29 cellular contexts compared by ENCODE assay signal in genomic region chr1:42096565-42096964, GRCh38. TPM values are rescaled to one million over a fixed set of nuclear protein-coding genes. Genes with fewer than 3 reads are reported as not detected.
"Had no signal": no experiment of that assay in that cellular context is flagged by ENCODE, and none has a peak within 500 bp of the region (broad histone marks: within the 10 kb centered on the region; RNA-seq: fewer than 3 reads in every experiment).

No MANE protein-coding gene starts in this region.

- H3K9me3 ChIP-seq: breast epithelium, pancreas, psoas muscle had no signal

- H3K27ac ChIP-seq: breast epithelium, heart right ventricle, pancreas, psoas muscle, suprapubic skin, tibial artery had no signal

- H3K4me1 Mint-ChIP-seq: activated CD4-positive, alpha-beta T cell treated with anti-CD3 and anti-CD28 coated beads for 36 hours; activated CD8-positive, alpha-beta memory T cell treated with anti-CD3 and anti-CD28 coated beads, Interleukin-2, amount 10 ng/mL, durations not matched to agents 7 days and 5 days; activated naive CD4-positive, alpha-beta T cell treated with anti-CD3 and anti-CD28 coated beads, Interleukin-2, amount 50 U/mL, for 24 hours; activated naive CD8-positive, alpha-beta T cell treated with anti-CD3 and anti-CD28 coated beads, Interleukin-2, amount 50 U/mL, for 24 hours; naive thymus-derived CD8-positive, alpha-beta T cell; neural crest cell; stimulated activated memory B cell treated with anti-CD40 and anti-IgM and Interleukin-4, amounts not matched to agents 10 μg/mL and 1 μg/mL and 100 μg/mL, for 72 hours had no signal

- H3K4me3 Mint-ChIP-seq: activated CD4-positive, alpha-beta T cell treated with anti-CD3 and anti-CD28 coated beads for 36 hours; activated CD8-positive, alpha-beta memory T cell treated with anti-CD3 and anti-CD28 coated beads, Interleukin-2, amount 10 ng/mL, durations not matched to agents 7 days and 5 days; activated CD8-positive, alpha-beta T cell treated with anti-CD3 and anti-CD28 coated beads, Interleukin-2, amount 10 ng/mL, durations not matched to agents 7 days and 5 days; activated naive CD4-positive, alpha-beta T cell treated with anti-CD3 and anti-CD28 coated beads, Interleukin-2, amount 50 U/mL, for 24 hours; activated naive CD8-positive, alpha-beta T cell treated with anti-CD3 and anti-CD28 coated beads, Interleukin-2, amount 50 U/mL, for 24 hours; naive thymus-derived CD8-positive, alpha-beta T cell; neural crest cell; stimulated activated memory B cell treated with anti-CD40 and anti-IgM and Interleukin-4, amounts not matched to agents 10 μg/mL and 1 μg/mL and 100 μg/mL, for 72 hours had no signal

- DNase-seq: activated CD4-positive, alpha-beta T cell treated with anti-CD3 and anti-CD28 coated beads for 36 hours; activated CD4-positive, CD25-positive, alpha-beta regulatory T cell; activated CD8-positive, alpha-beta memory T cell treated with anti-CD3 and anti-CD28 coated beads, Interleukin-2, amount 10 ng/mL, durations not matched to agents 7 days and 5 days; activated CD8-positive, alpha-beta T cell treated with anti-CD3 and anti-CD28 coated beads, Interleukin-2, amount 10 ng/mL, durations not matched to agents 7 days and 5 days; activated naive CD8-positive, alpha-beta T cell treated with anti-CD3 and anti-CD28 coated beads, Interleukin-2, amount 50 U/mL, for 24 hours; activated T-cell treated with anti-CD3 and anti-CD28 coated beads, Interleukin-2, amount 50 U/mL, for 48 hours; central memory CD4-positive, alpha-beta T cell; foreskin fibroblast; heart right ventricle; midbrain; naive thymus-derived CD8-positive, alpha-beta T cell; nucleus accumbens; pancreas; psoas muscle; stimulated activated CD4-positive, alpha-beta T cell treated with anti-CD3 and anti-CD28 coated beads, Interleukin-1b, Interleukin-23, amount 100 ng/mL, for 48 hours; stimulated activated CD4-positive, alpha-beta T cell treated with anti-CD3 and anti-CD28 coated beads, Interleukin-4, amount 100 ng/mL, for 4 hours; stimulated activated CD8-positive, alpha-beta memory T cell treated with anti-CD3 and anti-CD28 coated beads, Interleukin-4, amount 100 ng/mL, for 48 hours; T1000; tibial artery had no signal

- FAIRE-seq: pancreas had no signal

- ATAC-seq: activated CD4-positive, alpha-beta T cell treated with anti-CD3 and anti-CD28 coated beads for 36 hours; activated CD8-positive, alpha-beta memory T cell treated with anti-CD3 and anti-CD28 coated beads, Interleukin-2, amount 10 ng/mL, durations not matched to agents 7 days and 5 days; activated CD8-positive, alpha-beta T cell treated with anti-CD3 and anti-CD28 coated beads, Interleukin-2, amount 10 ng/mL, durations not matched to agents 7 days and 5 days; activated naive CD8-positive, alpha-beta T cell treated with anti-CD3 and anti-CD28 coated beads, Interleukin-2, amount 50 U/mL, for 24 hours; esophagus mucosa; heart right ventricle; naive thymus-derived CD8-positive, alpha-beta T cell; pancreas; psoas muscle; stimulated activated memory B cell treated with anti-CD40 and anti-IgM and Interleukin-4, amounts not matched to agents 10 μg/mL and 1 μg/mL and 100 μg/mL, for 72 hours had no signal

- H3K4me3 ChIP-seq: breast epithelium, heart right ventricle, pancreas, psoas muscle, smooth muscle cell, suprapubic skin, tibial artery had no signal

- H3K36me3 ChIP-seq: breast epithelium, heart right ventricle, pancreas, suprapubic skin, tibial artery had no signal

- H3K27me3 ChIP-seq: breast epithelium, pancreas had no signal

- H3K4me1 ChIP-seq: breast epithelium, pancreas, psoas muscle, suprapubic skin, tibial artery had no signal

- H3K36me3 Mint-ChIP-seq: activated CD8-positive, alpha-beta memory T cell treated with anti-CD3 and anti-CD28 coated beads, Interleukin-2, amount 10 ng/mL, durations not matched to agents 7 days and 5 days; activated naive CD4-positive, alpha-beta T cell treated with anti-CD3 and anti-CD28 coated beads, Interleukin-2, amount 50 U/mL, for 24 hours had no signal

- H3K27ac Mint-ChIP-seq: activated CD4-positive, alpha-beta T cell treated with anti-CD3 and anti-CD28 coated beads for 36 hours; activated CD8-positive, alpha-beta memory T cell treated with anti-CD3 and anti-CD28 coated beads, Interleukin-2, amount 10 ng/mL, durations not matched to agents 7 days and 5 days; activated CD8-positive, alpha-beta T cell treated with anti-CD3 and anti-CD28 coated beads, Interleukin-2, amount 10 ng/mL, durations not matched to agents 7 days and 5 days; activated naive CD4-positive, alpha-beta T cell treated with anti-CD3 and anti-CD28 coated beads, Interleukin-2, amount 50 U/mL, for 24 hours; activated naive CD8-positive, alpha-beta T cell treated with anti-CD3 and anti-CD28 coated beads, Interleukin-2, amount 50 U/mL, for 24 hours; activated T-helper 2 cell treated with anti-CD3 and anti-CD28 coated beads, Interferon-gamma antibody, Interleukin-2, Interleukin-4, amounts not matched to agents 10 μg/mL and 5 μg/mL and 100 μg/mL, durations not matched to agents 14 hours and 24 hours and 36 hours; naive thymus-derived CD8-positive, alpha-beta T cell; stimulated activated memory B cell treated with anti-CD40 and anti-IgM and Interleukin-4, amounts not matched to agents 10 μg/mL and 1 μg/mL and 100 μg/mL, for 72 hours had no signal

RNA-seq across cellular contexts. Expression of gene GUCA2B, which starts 56.6 kb away (rescaled TPM):
- total RNA-seq: activated CD4-positive, alpha-beta T cell treated with anti-CD3 and anti-CD28 coated beads for 36 hours; activated CD8-positive, alpha-beta memory T cell treated with anti-CD3 and anti-CD28 coated beads, Interleukin-2, amount 10 ng/mL, durations not matched to agents 7 days and 5 days; activated CD8-positive, alpha-beta T cell treated with anti-CD3 and anti-CD28 coated beads, Interleukin-2, amount 10 ng/mL, durations not matched to agents 7 days and 5 days; activated T-helper 2 cell treated with anti-CD3 and anti-CD28 coated beads, Interferon-gamma antibody, Interleukin-2, Interleukin-4, amounts not matched to agents 10 μg/mL and 5 μg/mL and 100 μg/mL, durations not matched to agents 14 hours and 24 hours and 36 hours; breast epithelium; esophagus mucosa; kidney epithelial cell; naive thymus-derived CD8-positive, alpha-beta T cell; neural crest cell; psoas muscle; smooth muscle cell; suprapubic skin; ureter had no signal
- polyA plus RNA-seq: heart right ventricle; naive thymus-derived CD8-positive, alpha-beta T cell; smooth muscle cell had no signal
